In the genomic region with DNA sequence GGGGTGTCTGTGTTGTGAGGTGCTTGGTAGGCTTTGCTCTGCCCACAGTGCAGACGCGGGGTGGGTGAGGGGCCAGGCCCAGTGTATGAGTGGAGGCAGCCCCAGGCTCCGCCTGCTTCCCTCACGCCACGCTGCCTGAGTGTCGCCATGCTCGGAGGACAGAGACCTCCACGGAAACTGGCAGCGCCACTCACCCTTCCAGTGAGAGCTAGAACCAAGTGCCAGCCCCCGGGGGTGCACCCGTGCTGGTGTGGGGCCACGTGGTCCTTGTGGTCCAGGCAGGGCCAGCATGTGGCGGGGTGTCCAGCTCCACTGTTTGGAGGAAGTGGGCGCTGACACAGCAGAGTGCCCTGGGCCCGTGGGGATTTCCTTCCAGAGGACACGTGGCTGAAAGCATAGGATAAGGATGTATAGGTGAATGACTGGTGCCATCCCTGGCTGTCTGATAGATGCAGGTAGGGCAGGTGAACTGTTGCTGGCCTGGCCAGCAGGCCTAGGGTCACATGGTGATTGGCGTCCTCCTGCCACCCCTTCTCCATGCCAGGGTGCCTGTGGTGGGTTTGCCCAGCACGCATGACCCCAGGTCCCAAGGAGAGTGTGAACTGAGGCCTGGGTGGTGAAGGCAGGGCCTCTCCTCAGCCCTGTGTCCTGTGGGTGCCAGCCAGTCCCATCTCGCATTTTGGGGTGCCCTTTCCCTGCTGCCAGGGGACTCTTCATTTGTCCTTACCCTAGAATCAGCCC, we compare ENCODE assay signal across 20 cellular contexts. TPM values are rescaled to one million over a fixed set of nuclear protein-coding genes. Genes with fewer than 3 reads are reported as not detected.
"Had no signal": no experiment of that assay in that cellular context is flagged by ENCODE, and none has a peak within 500 bp of the region (broad histone marks: within the 10 kb centered on the region; RNA-seq: fewer than 3 reads in every experiment).

No MANE protein-coding gene starts in this region.

- H3K4me3 ChIP-seq: cardiac muscle cell, ovary, SK-N-MC, testis, upper lobe of left lung had no signal

- DNase-seq: activated B cell treated with CpG ODN at 0.5 μM for 24 hours; activated CD4-positive, alpha-beta T cell treated with anti-CD3 and anti-CD28 coated beads, Interleukin-2, amount 10 ng/mL, durations not matched to agents 24 days and 14 days; activated CD8-positive, alpha-beta T cell treated with anti-CD3 and anti-CD28 coated beads, Interleukin-2, amount 10 ng/mL, durations not matched to agents 7 days and 5 days; activated gamma-delta T cell; activated T-cell treated with anti-CD3 and anti-CD28 coated beads, Interleukin-2, amount 50 U/mL, for 4 hours; amniotic stem cell; effector memory CD8-positive, alpha-beta T cell; left cardiac atrium; midbrain; nephron progenitor cell; ovary; stimulated activated CD4-positive, alpha-beta T cell treated with anti-CD3 and anti-CD28 coated beads, Interleukin-4, amount 100 ng/mL, for 4 hours; testis had no signal

- H3K9me3 Mint-ChIP-seq: activated naive CD4-positive, alpha-beta T cell treated with anti-CD3 and anti-CD28 coated beads, Interleukin-2, amount 50 U/mL, for 24 hours; activated T-cell treated with anti-CD3 and anti-CD28 coated beads, Interleukin-2, amount 50 U/mL, for 4 hours had no signal

- ATAC-seq: activated CD8-positive, alpha-beta T cell treated with anti-CD3 and anti-CD28 coated beads, Interleukin-2, amount 10 ng/mL, durations not matched to agents 7 days and 5 days; activated T-cell treated with anti-CD3 and anti-CD28 coated beads, Interleukin-2, amount 50 U/mL, for 4 hours; effector memory CD8-positive, alpha-beta T cell; left cardiac atrium; sciatic nerve; stimulated activated memory B cell treated with anti-CD40 and anti-IgM and Interleukin-4, amounts not matched to agents 10 μg/mL and 1 μg/mL and 100 μg/mL, for 72 hours had no signal

- H3K27ac Mint-ChIP-seq: activated B cell treated with CpG ODN at 0.5 μM for 24 hours; activated CD4-positive, alpha-beta T cell treated with anti-CD3 and anti-CD28 coated beads, Interleukin-2, amount 10 ng/mL, durations not matched to agents 24 days and 14 days; activated CD8-positive, alpha-beta T cell treated with anti-CD3 and anti-CD28 coated beads, Interleukin-2, amount 10 ng/mL, durations not matched to agents 7 days and 5 days; activated naive CD4-positive, alpha-beta T cell treated with anti-CD3 and anti-CD28 coated beads, Interleukin-2, amount 50 U/mL, for 24 hours; effector memory CD8-positive, alpha-beta T cell; nephron progenitor cell; stimulated activated memory B cell treated with anti-CD40 and anti-IgM and Interleukin-4, amounts not matched to agents 10 μg/mL and 1 μg/mL and 100 μg/mL, for 72 hours had no signal

- H3K36me3 Mint-ChIP-seq: activated naive CD4-positive, alpha-beta T cell treated with anti-CD3 and anti-CD28 coated beads, Interleukin-2, amount 50 U/mL, for 24 hours; stimulated activated memory B cell treated with anti-CD40 and anti-IgM and Interleukin-4, amounts not matched to agents 10 μg/mL and 1 μg/mL and 100 μg/mL, for 72 hours had no signal

- H3K27me3 Mint-ChIP-seq: activated B cell treated with CpG ODN at 0.5 μM for 24 hours; activated naive CD4-positive, alpha-beta T cell treated with anti-CD3 and anti-CD28 coated beads, Interleukin-2, amount 50 U/mL, for 24 hours had no signal

- H3K9me3 ChIP-seq: ovary, testis, upper lobe of left lung had no signal

- H3K4me3 Mint-ChIP-seq: activated B cell treated with CpG ODN at 0.5 μM for 24 hours; activated CD4-positive, alpha-beta T cell treated with anti-CD3 and anti-CD28 coated beads, Interleukin-2, amount 10 ng/mL, durations not matched to agents 24 days and 14 days; activated CD8-positive, alpha-beta T cell treated with anti-CD3 and anti-CD28 coated beads, Interleukin-2, amount 10 ng/mL, durations not matched to agents 7 days and 5 days; activated naive CD4-positive, alpha-beta T cell treated with anti-CD3 and anti-CD28 coated beads, Interleukin-2, amount 50 U/mL, for 24 hours; activated T-cell treated with anti-CD3 and anti-CD28 coated beads, Interleukin-2, amount 50 U/mL, for 4 hours; effector memory CD8-positive, alpha-beta T cell; nephron progenitor cell; stimulated activated memory B cell treated with anti-CD40 and anti-IgM and Interleukin-4, amounts not matched to agents 10 μg/mL and 1 μg/mL and 100 μg/mL, for 72 hours had no signal

- H3K4me1 Mint-ChIP-seq: activated naive CD4-positive, alpha-beta T cell treated with anti-CD3 and anti-CD28 coated beads, Interleukin-2, amount 50 U/mL, for 24 hours; stimulated activated memory B cell treated with anti-CD40 and anti-IgM and Interleukin-4, amounts not matched to agents 10 μg/mL and 1 μg/mL and 100 μg/mL, for 72 hours had no signal

- H3K36me3 ChIP-seq: cardiac muscle cell, ovary, upper lobe of left lung had no signal

RNA-seq across cellular contexts. Expression of gene LRRC3, which starts 3.8 kb away (rescaled TPM):
- total RNA-seq: myocyte had no signal
